8 cellular contexts compared by ENCODE assay signal in genomic region chr21:34745557-34746255, GRCh38.
DNase-seq lines count a peak whose midpoint lies in the region; ATAC-seq, FAIRE-seq and TF ChIP-seq lines count a peak whose summit lies in the region.

No MANE protein-coding gene starts in this region.

- ATAC-seq in HG02884 (IDR thresholded peaks at IDR 0.05; ENCODE audit: unreplicated experiment) = peak; percentile 70
- ATAC-seq in HG03469 (IDR thresholded peaks at IDR 0.05; ENCODE audit: unreplicated experiment) = no peak

- no peaks in the 10 kb centered on the region for H3K36me3 Mint-ChIP-seq in brain

- H3K9me3 Mint-ChIP-seq in brain = peaks cover 0 to 2% (median 0%) of the 10 kb centered on the region in 5 experiments

- DNase-seq in NCI-H2081 (lab: John Stamatoyannopoulos, UW) (peak; percentile 64 to 69), iPS-NIHi7 (ENCODE audit: extremely low spot score) (peak; percentile 91)
- DNase-seq in stimulated activated CD4-positive, alpha-beta T cell treated with anti-CD3 and anti-CD28 coated beads, Interleukin-12 subunit alpha, Interleukin-12 subunit beta, amount 100 ng/mL, for 24 hours (ENCODE audit: low read depth in 2 of 2) = peak; percentile 24 to 45

- H3K27me3 Mint-ChIP-seq in brain = peaks cover 11% of the 10 kb centered on the region

- peak; percentile 84 for TF ChIP-seq CTCF in GM12873 (IDR thresholded peaks at IDR 0.05; ENCODE audit: insufficient read depth, low read depth, low read length, missing control alignments)
- TF ChIP-seq CTCF in brain (conservative IDR thresholded peaks at IDR 0.05) = peak; percentile 95 to 96

- FAIRE-seq in TTC549 (lab: Jason Lieb, UNC) = peak; percentile 13

- peak overlapping the region in 1 of 5 experiments; percentile 5 for H3K4me3 Mint-ChIP-seq in brain

- peaks cover 6% of the 10 kb centered on the region for H3K4me1 Mint-ChIP-seq in brain

- peak overlapping the region in 2 of 5 experiments; percentile 11 to 47 for H3K27ac Mint-ChIP-seq in brain

Comparison
In these comparisons a context has a peak if more than half of its experiments do, and no peak if none do; other contexts are left out.
1. DNase-seq: peak in every context shown above with its lines; median percentile 91 in iPS-NIHi7; 66 in NCI-H2081; 34 in stimulated activated CD4-positive, alpha-beta T cell treated with anti-CD3 and anti-CD28 coated beads, Interleukin-12 subunit alpha, Interleukin-12 subunit beta, amount 100 ng/mL, for 24 hours.